ENCODE assay signal across 14 cellular contexts in genomic region chr4:119517361-119518229, GRCh38.
A peak's percentile ranks its signal among the peaks of the same experiment; 100 is the strongest.
DNase-seq lines count a peak whose midpoint lies in the region; ATAC-seq, FAIRE-seq and TF ChIP-seq lines count a peak whose summit lies in the region.
"Had no signal": no experiment of that assay in that cellular context is flagged by ENCODE, and none has a peak within 500 bp of the region (broad histone marks: within the 10 kb centered on the region; RNA-seq: fewer than 3 reads in every experiment).

No MANE protein-coding gene starts in this region.

- H3K9me3 ChIP-seq in stomach, result no peaks in the 10 kb centered on the region
- H3K9me3 ChIP-seq: suprapubic skin had no signal

- intact Hi-C loops in stomach (cut with DNase I; ENCODE audit: low total_unique reads), result no loop called here

- H3K27ac Mint-ChIP-seq in chondrocyte (ENCODE audit: unreplicated experiment), result peak overlapping the region; percentile 81

- 66 to 89% (median 75%) methylated on average over 2 of the region's 2 CpGs for WGBS in stomach, 5 donors

- no peak overlapping the region for H3K4me3 ChIP-seq in stomach
- H3K4me3 ChIP-seq: suprapubic skin had no signal

- DNase-seq in GM04503 (ENCODE audit: low read depth), result peak; percentile 60
- no peak for DNase-seq in chondrocyte (ENCODE audit: low spot score)
- DNase-seq in stomach, result no peak
- DNase-seq in SIG-M5 treated with dmso at 0.1 percent for 504 hours (lab: John Stamatoyannopoulos, UW; ENCODE audit: unreplicated experiment), result no peak
- no peak for DNase-seq in SW480 (ENCODE audit: low spot score)
- DNase-seq in glomerular visceral epithelial cell (ENCODE audit: extremely low spot score), result no peak
- DNase-seq: activated CD4-positive, alpha-beta T cell treated with anti-CD3 and anti-CD28 coated beads for 4 hours; activated naive CD4-positive, alpha-beta T cell; MM.1S; NCI-H526 treated with DMSO at 0.1 percent for 48 hours; stimulated activated CD4-positive, alpha-beta T cell treated with anti-CD3 and anti-CD28 coated beads, Interleukin-4, amount 100 ng/mL, for 24 hours had no signal

- no peak overlapping the region for H3K4me3 Mint-ChIP-seq in chondrocyte (ENCODE audit: unreplicated experiment)

- H3K36me3 Mint-ChIP-seq in chondrocyte (ENCODE audit: low read depth), result peaks cover 18% of the 10 kb centered on the region

- no peaks in the 10 kb centered on the region for H3K27me3 Mint-ChIP-seq in chondrocyte (ENCODE audit: low read depth)

- TF ChIP-seq CTCF in chondrocyte (IDR thresholded peaks at IDR 0.05) (no peak), stomach (IDR thresholded peaks at IDR 0.05) (no peak)

- no peak for ATAC-seq in HG03025 (IDR thresholded peaks at IDR 0.05; ENCODE audit: low FRiP score, unreplicated experiment)

- no peaks in the 10 kb centered on the region for H3K9me3 Mint-ChIP-seq in chondrocyte (ENCODE audit: low read depth)

- TF ChIP-seq EP300 in stomach (IDR thresholded peaks at IDR 0.05), result no peak

- no peak for TF ChIP-seq POLR2A in stomach (IDR thresholded peaks at IDR 0.05)

- peaks cover 26% of the 10 kb centered on the region for H3K4me1 Mint-ChIP-seq in chondrocyte (ENCODE audit: low read depth)

- FAIRE-seq in islet of Langerhans (lab: Jason Lieb, UNC), result peak; percentile 86

- peak overlapping the region in 4 of 5 donors; percentile 13 to 65 (median 42) for H3K27ac ChIP-seq in stomach
- H3K27ac ChIP-seq: suprapubic skin had no signal

- peaks cover 0 to 15% (median 6%) of the 10 kb centered on the region in 4 donors for H3K4me1 ChIP-seq in stomach
- H3K4me1 ChIP-seq: suprapubic skin had no signal

- peaks cover 0 to 84% (median 59%) of the 10 kb centered on the region in 4 donors for H3K36me3 ChIP-seq in stomach

- no peaks in the 10 kb centered on the region for H3K27me3 ChIP-seq in stomach
- H3K27me3 ChIP-seq: suprapubic skin had no signal
